Comparison of ENCODE assay signal across 26 cellular contexts in the genomic region with DNA sequence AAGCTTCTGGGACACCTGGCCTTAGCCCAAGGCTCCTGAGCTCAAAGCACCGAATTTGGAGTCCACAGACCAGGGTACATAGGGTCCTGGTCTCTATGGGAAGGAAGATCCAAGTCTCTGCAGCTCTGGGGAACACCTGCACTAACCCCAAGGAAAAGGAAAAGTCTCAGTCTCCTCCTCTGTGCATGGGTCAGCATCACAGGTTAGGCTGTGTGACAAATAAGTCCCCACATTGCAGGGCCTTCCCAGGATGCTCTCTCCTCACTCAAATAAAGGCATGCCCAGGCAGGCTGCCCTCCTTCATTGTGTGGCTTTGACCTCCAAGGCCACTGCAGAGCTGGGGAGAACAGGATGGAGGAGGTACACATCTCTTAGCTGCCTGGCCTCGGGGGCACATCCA.
DNase-seq lines count a peak whose midpoint lies in the region; ATAC-seq, FAIRE-seq and TF ChIP-seq lines count a peak whose summit lies in the region.
"Had no signal": no experiment of that assay in that cellular context is flagged by ENCODE, and none has a peak within 500 bp of the region (broad histone marks: within the 10 kb centered on the region; RNA-seq: fewer than 3 reads in every experiment).

No MANE protein-coding gene starts in this region.

- in situ Hi-C loops in HepG2 (cut with HindIII; ENCODE audit: extremely low pct_ligation_motif_present, low pct_unique_long_range_greater_than_20kb), result no loop called here

- no peak overlapping the region for H3K4me3 Mint-ChIP-seq in T-cell
- H3K4me3 Mint-ChIP-seq: CD14-positive monocyte; CD4-positive, alpha-beta T cell; CD8-positive, alpha-beta memory T cell had no signal

- no peak overlapping the region for H2BK120ac ChIP-seq in mesenchymal stem cell (ENCODE audit: low read depth, low read length)

- H2BK12ac ChIP-seq in mesenchymal stem cell (ENCODE audit: low read length in 2 of 2), result peak overlapping the region in 1 of 2 experiments; percentile 29

- POLR2A ChIA-PET in HepG2 (lab: Yijun Ruan, JAX) (interaction anchor here (0.8 to 4.5 kb wide), 3 partner anchors 18 to 27 kb away, joined by 3 to 24 read pairs (median 3); no protein-coding TSS in a partner anchor), RWPE1 (lab: Yijun Ruan, JAX; ENCODE audit: low non-redundant PET) (no interaction called here), T-cell (lab: Charles Lee) (no interaction called here)

- WGBS in HepG2 (ENCODE audit: low lambda C conversion rate), result 60% methylated on average over 2 of the region's 2 CpGs
- WGBS in right lobe of liver (ENCODE audit: insufficient coverage, low coverage, low lambda C conversion rate, missing lambda C conversion rate), result no CpG with 5 or more reads among the region's 2 CpGs
- 65% methylated on average over 2 of the region's 2 CpGs for WGBS in mesenchymal stem cell
- 44 to 82% methylated on average over 2 of the region's 2 CpGs for WGBS in thyroid gland, 2 donors
- 71 to 100% methylated on average over 1 of the region's 2 CpGs for WGBS in gastroesophageal sphincter (ENCODE audit: low coverage in 1 of 2), 2 donors

- H2AK5ac ChIP-seq in mesenchymal stem cell (ENCODE audit: low read length, severe bottlenecking), result peak overlapping the region; percentile 63

- CTCF ChIA-PET in HepG2 (lab: Yijun Ruan, JAX; ENCODE audit: low intra/inter-chr PET ratio, low total read pairs), result no interaction called here
- CTCF ChIA-PET in RWPE1 (lab: Yijun Ruan, JAX), result interaction anchor here (0.5 to 1.1 kb wide), 3 partner anchors 248 to 1435 kb away, joined by 3 to 5 read pairs (median 3); no protein-coding TSS in a partner anchor
- CTCF ChIA-PET in T-cell (lab: Charles Lee), result interaction anchor here in 1 of 2 donors (0.6 kb wide), 1 partner anchor 69 kb away, joined by 3 read pairs; no protein-coding TSS in a partner anchor

- H3K14ac ChIP-seq in mesenchymal stem cell (ENCODE audit: low read length in 2 of 2), result peak overlapping the region in 1 of 2 experiments; percentile 30

- no peak overlapping the region for H3K27ac ChIP-seq in HepG2 (ENCODE audit: extremely low read length, insufficient read depth, low read length)
- H3K27ac ChIP-seq in right lobe of liver, result no peak overlapping the region
- peak overlapping the region; percentile 89 for H3K27ac ChIP-seq in RWPE1
- no peak overlapping the region for H3K27ac ChIP-seq in mesenchymal stem cell (ENCODE audit: low read length, poor library complexity, severe bottlenecking)
- H3K27ac ChIP-seq in thyroid gland, result peak overlapping the region; percentile 65 to 82 (median 76)
- no peak overlapping the region for H3K27ac ChIP-seq in gastroesophageal sphincter
- H3K27ac ChIP-seq: A549; BLaER1 treated with 17β-estradiol and CSF1 and Interleukin-3, amounts not matched to agents 10 nM and 100 nM; GM23248 had no signal

- H3K79me2 ChIP-seq in HepG2 (ENCODE audit: insufficient read depth, low read length), result no peaks in the 10 kb centered on the region

- peak overlapping the region in 1 of 2 experiments; percentile 84 for H3K18ac ChIP-seq in mesenchymal stem cell (ENCODE audit: low read depth in 1 of 2, low read length in 2 of 2)

- peaks cover 6 to 23% (median 15%) of the 10 kb centered on the region in 3 donors for H3K4me1 Mint-ChIP-seq in T-cell

- ATAC-seq in HepG2 (no peak), right lobe of liver (no peak), T-cell (replicated peaks in 1 of 4) (no peak), gastroesophageal sphincter (no peak)
- ATAC-seq: A549 had no signal

- H3K27ac Mint-ChIP-seq in T-cell, result no peak overlapping the region
- H3K27ac Mint-ChIP-seq: CD14-positive monocyte; CD4-positive, alpha-beta T cell; CD8-positive, alpha-beta memory T cell had no signal

- TF ChIP-seq CTCF in HepG2 (CRISPR knock-in tag; IDR thresholded peaks at IDR 0.05) (no peak), right lobe of liver (IDR thresholded peaks at IDR 0.05) (no peak), RWPE1 (conservative IDR thresholded peaks at IDR 0.05; ENCODE audit: low read depth) (no peak), thyroid gland (IDR thresholded peaks at IDR 0.05) (no peak), gastroesophageal sphincter (IDR thresholded peaks at IDR 0.05) (no peak)

- intact Hi-C loops in HepG2 (cut with micrococcal nuclease; ENCODE audit: unreplicated experiment), result no loop called here
- intact Hi-C loops in right lobe of liver (cut with DNase I), result no loop called here
- intact Hi-C loops in thyroid gland (cut with DNase I), result no loop called here

- no peak overlapping the region for H4K8ac ChIP-seq in mesenchymal stem cell (ENCODE audit: low read length)

- TF ChIP-seq EP300 in HepG2 (IDR thresholded peaks at IDR 0.05; ENCODE audit: low read depth in 2 of 2, low read length in 2 of 2) (no peak), HepG2 (CRISPR knock-in tag; IDR thresholded peaks at IDR 0.05; ENCODE audit: borderline replicate concordance) (no peak), gastroesophageal sphincter (IDR thresholded peaks at IDR 0.05) (no peak)

- no peaks in the 10 kb centered on the region for H4K20me1 ChIP-seq in HepG2 (ENCODE audit: insufficient read depth, low read length)

- TF ChIP-seq RAD21 in HepG2 (CRISPR knock-in tag; IDR thresholded peaks at IDR 0.05), result no peak

- H3K27me3 ChIP-seq in HepG2 (ENCODE audit: control insufficient read depth in 1 of 2, insufficient read depth in 2 of 2, low read length in 2 of 2) (no peaks in the 10 kb centered on the region), right lobe of liver (no peaks in the 10 kb centered on the region), mesenchymal stem cell (ENCODE audit: control insufficient read depth in 1 of 2, insufficient read depth in 1 of 2, low read length in 2 of 2) (peaks cover 0 to 11% of the 10 kb centered on the region in 2 experiments), thyroid gland (no peaks in the 10 kb centered on the region), gastroesophageal sphincter (no peaks in the 10 kb centered on the region)
- H3K27me3 ChIP-seq: BE2C had no signal

- DNase-seq in HepG2 (ENCODE audit: low spot score) (no peak), right lobe of liver (no peak), RWPE1 (ENCODE audit: low spot score) (no peak), mesenchymal stem cell (no peak), thyroid gland (no peak), T-cell (no peak)
- DNase-seq in stimulated activated CD8-positive, alpha-beta memory T cell treated with anti-CD3 and anti-CD28 coated beads, Interleukin-4, amount 100 ng/mL, for 48 hours, result no peak
- DNase-seq: 8988T; ACHN; AML-193; BE2C; CD4-positive, alpha-beta T cell; CD8-positive, alpha-beta memory T cell; DMS 273 treated with DMSO at 0.1 percent for 48 hours; GF-D8; GM23248; H7; HCEC 1CT had no signal

- H3K9me3 ChIP-seq in HepG2 (ENCODE audit: low read length) (peaks cover 5% of the 10 kb centered on the region; the same call in 1 of the 2 replicates), right lobe of liver (no peaks in the 10 kb centered on the region), mesenchymal stem cell (ENCODE audit: control insufficient read depth, low read length) (peaks cover 8% of the 10 kb centered on the region), thyroid gland (no peaks in the 10 kb centered on the region), gastroesophageal sphincter (peaks cover 0 to 3% (median 0%) of the 10 kb centered on the region in 3 donors)
- H3K9me3 ChIP-seq: BE2C had no signal

- no peak overlapping the region for H2BK5ac ChIP-seq in mesenchymal stem cell (ENCODE audit: low read depth, low read length, poor library complexity, severe bottlenecking)

- no peak overlapping the region for H3K9ac ChIP-seq in HepG2 (ENCODE audit: insufficient read depth, low read depth, low read length)
- no peak overlapping the region for H3K9ac ChIP-seq in mesenchymal stem cell (ENCODE audit: low read length)
- H3K9ac ChIP-seq: BLaER1 treated with 17β-estradiol and CSF1 and Interleukin-3, amounts not matched to agents 10 nM and 100 nM; GM23248 had no signal

- H3K4me1 ChIP-seq in HepG2 (ENCODE audit: insufficient read depth, low read length), result peaks cover 44% of the 10 kb centered on the region
- no peaks in the 10 kb centered on the region for H3K4me1 ChIP-seq in right lobe of liver
- peaks cover 37% of the 10 kb centered on the region for H3K4me1 ChIP-seq in mesenchymal stem cell (ENCODE audit: control insufficient read depth, insufficient read depth, low read depth, low read length)
- peaks cover 43 to 70% of the 10 kb centered on the region in 2 donors for H3K4me1 ChIP-seq in thyroid gland
- H3K4me1 ChIP-seq in gastroesophageal sphincter, result peaks cover 0 to 36% (median 13%) of the 10 kb centered on the region in 3 donors
- H3K4me1 ChIP-seq: A549, BE2C had no signal

- no peak for FAIRE-seq in HepG2 (lab: Jason Lieb, UNC)
- FAIRE-seq: A549, D721Med, GM12891, GM18507, H1 had no signal

- H3K9me3 Mint-ChIP-seq in T-cell, result peaks cover 0 to 4% (median 2%) of the 10 kb centered on the region in 3 donors

- no peaks in the 10 kb centered on the region for H3K79me1 ChIP-seq in mesenchymal stem cell (replicated peaks; ENCODE audit: low read length, poor library complexity, severe bottlenecking)

- H3K36me3 ChIP-seq in HepG2 (replicated peaks in 1 of 2; ENCODE audit: control insufficient read depth in 1 of 2, insufficient read depth in 2 of 2, low read length in 2 of 2) (no peaks in the 10 kb centered on the region), right lobe of liver (no peaks in the 10 kb centered on the region), mesenchymal stem cell (ENCODE audit: control insufficient read depth in 1 of 2, insufficient read depth in 2 of 2, low read depth in 1 of 2, low read length in 2 of 2) (no peaks in the 10 kb centered on the region), thyroid gland (no peaks in the 10 kb centered on the region), gastroesophageal sphincter (no peaks in the 10 kb centered on the region)
- H3K36me3 ChIP-seq: BE2C had no signal

- H3K4me2 ChIP-seq in HepG2 (ENCODE audit: low read depth, low read length) (no peak overlapping the region), mesenchymal stem cell (ENCODE audit: low read length, poor library complexity, severe bottlenecking) (no peak overlapping the region)
- H3K4me2 ChIP-seq: A549; BLaER1 treated with 17β-estradiol and CSF1 and Interleukin-3, amounts not matched to agents 10 nM and 100 nM had no signal

- BruUV-seq in HepG2 (replicated peaks; lab: Mats Ljungman, UMichigan), result no TSS peak

- no peaks in the 10 kb centered on the region for H3K27me3 Mint-ChIP-seq in T-cell
- H3K27me3 Mint-ChIP-seq: CD4-positive, alpha-beta T cell had no signal

- H2BK15ac ChIP-seq in mesenchymal stem cell (ENCODE audit: low read depth, poor library complexity, severe bottlenecking), result no peak overlapping the region

- no peak overlapping the region for H3K23ac ChIP-seq in mesenchymal stem cell (ENCODE audit: low read length in 2 of 2)

- H3K36me3 Mint-ChIP-seq in T-cell, result peaks cover 4% of the 10 kb centered on the region
- H3K36me3 Mint-ChIP-seq: CD14-positive monocyte; CD8-positive, alpha-beta memory T cell had no signal

- TF ChIP-seq POLR2A in HepG2 (IDR thresholded peaks at IDR 0.05; ENCODE audit: insufficient read depth in 1 of 2, low read depth in 2 of 2, low read length in 2 of 2) (no peak), right lobe of liver (IDR thresholded peaks at IDR 0.05) (no peak), thyroid gland (IDR thresholded peaks at IDR 0.05) (no peak), gastroesophageal sphincter (IDR thresholded peaks at IDR 0.05) (no peak)

- no peak overlapping the region for H4K91ac ChIP-seq in mesenchymal stem cell (ENCODE audit: low read length)

- no peak overlapping the region for H3K4me3 ChIP-seq in HepG2 (replicated peaks in 1 of 3; ENCODE audit: insufficient read depth in 1 of 3, low read depth in 2 of 3, low read length in 3 of 3)
- no peak overlapping the region for H3K4me3 ChIP-seq in right lobe of liver
- no peak overlapping the region for H3K4me3 ChIP-seq in mesenchymal stem cell (ENCODE audit: insufficient read depth in 1 of 2, low read depth in 1 of 2, low read length in 2 of 2)
- H3K4me3 ChIP-seq in thyroid gland (replicated peaks in 1 of 3), result no peak overlapping the region
- no peak overlapping the region for H3K4me3 ChIP-seq in gastroesophageal sphincter
- H3K4me3 ChIP-seq: A549; BLaER1 treated with 17β-estradiol and CSF1 and Interleukin-3, amounts not matched to agents 10 nM and 100 nM; GM23248 had no signal

- peak overlapping the region; percentile 10 to 19 for H3K4ac ChIP-seq in mesenchymal stem cell (ENCODE audit: low read depth in 1 of 2, low read length in 2 of 2)

- H2AFZ ChIP-seq in HepG2 (ENCODE audit: low read length) (no peak overlapping the region), mesenchymal stem cell (ENCODE audit: low read depth, low read length) (no peak overlapping the region)
- H2AFZ ChIP-seq: GM23248 had no signal

Comparison
In these comparisons a context has a peak if more than half of its experiments do, and no peak if none do; other contexts are left out.
1. H3K27ac ChIP-seq: peak in RWPE1 (single experiment) and thyroid gland (3 of 3); none in HepG2 (single experiment), right lobe of liver (0 of 3), mesenchymal stem cell (single experiment) and gastroesophageal sphincter (0 of 4).